Comparison of ENCODE assay signal across 8 cellular contexts in the genomic region with DNA sequence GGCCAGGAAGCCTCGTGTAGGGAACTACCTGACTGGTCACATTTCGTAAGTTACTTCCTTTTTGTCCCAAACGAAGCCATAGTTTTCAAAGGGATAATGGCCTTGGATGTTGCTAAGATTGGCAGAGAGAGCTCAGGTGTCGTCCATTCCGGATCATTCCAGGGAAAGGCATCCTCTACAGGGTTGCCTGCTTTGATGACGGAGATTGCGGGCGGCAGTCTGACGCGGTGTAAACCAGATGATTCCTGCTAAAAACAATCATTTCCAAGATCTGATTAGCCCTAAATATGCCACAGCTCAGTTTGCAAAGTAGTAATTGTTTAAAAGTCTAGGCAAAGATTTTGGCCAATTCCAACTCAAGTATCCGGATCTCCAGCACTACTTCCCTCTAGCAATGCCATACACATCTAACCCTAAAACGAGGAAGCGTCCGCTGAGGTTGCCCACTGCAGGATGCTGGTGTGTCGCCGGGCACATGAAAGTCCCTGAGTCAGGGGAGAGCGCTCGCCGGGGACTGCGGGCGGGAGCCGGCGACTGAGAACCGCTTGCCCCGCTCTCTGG. TPM values are rescaled to one million over a fixed set of nuclear protein-coding genes. Genes with fewer than 3 reads are reported as not detected.
DNase-seq lines count a peak whose midpoint lies in the region; ATAC-seq and TF ChIP-seq lines count a peak whose summit lies in the region.

No MANE protein-coding gene starts in this region.

- H3K4me3 ChIP-seq in OCI-LY7 (ENCODE audit: low read depth, low read length, poor library complexity, severe bottlenecking), result peak overlapping the region; percentile 68
- H3K4me3 ChIP-seq in neuronal stem cell (ENCODE audit: low read length in 2 of 2), result peak overlapping the region; percentile 54 to 86

- peaks cover 36% of the 10 kb centered on the region for H3K36me3 Mint-ChIP-seq in activated naive CD4-positive, alpha-beta T cell treated with anti-CD3 and anti-CD28 coated beads, Interleukin-2, amount 10 ng/mL, durations not matched to agents 7 days and 5 days
- H3K36me3 Mint-ChIP-seq in endothelial cell (ENCODE audit: low read depth, unreplicated experiment), result peaks cover 3% of the 10 kb centered on the region

- H3K4me3 Mint-ChIP-seq in activated naive CD4-positive, alpha-beta T cell treated with anti-CD3 and anti-CD28 coated beads, Interleukin-2, amount 10 ng/mL, durations not matched to agents 7 days and 5 days, result peak overlapping the region; percentile 97
- H3K4me3 Mint-ChIP-seq in endothelial cell (ENCODE audit: unreplicated experiment), result peak overlapping the region; percentile 92

- H3K36me3 ChIP-seq in OCI-LY7 (ENCODE audit: insufficient read depth, low read length), result no peaks in the 10 kb centered on the region; the same call in 1 of the 2 replicates
- H3K36me3 ChIP-seq in neuronal stem cell (replicated peaks in 1 of 2; ENCODE audit: control insufficient read depth in 2 of 2, insufficient read depth in 2 of 2, low read length in 2 of 2), result peaks cover 0 to 12% of the 10 kb centered on the region in 2 donors

- H2AFZ ChIP-seq in OCI-LY7 (ENCODE audit: low read length) (peak overlapping the region; percentile 77), neuronal stem cell (ENCODE audit: low read length) (peak overlapping the region; percentile 96)

- H3K4me2 ChIP-seq in OCI-LY7 (ENCODE audit: low read length) (peak overlapping the region; percentile 78), neuronal stem cell (ENCODE audit: insufficient read depth, low read length, poor library complexity, severe bottlenecking) (peak overlapping the region; percentile 88)

- H3K27me3 Mint-ChIP-seq in activated naive CD4-positive, alpha-beta T cell treated with anti-CD3 and anti-CD28 coated beads, Interleukin-2, amount 10 ng/mL, durations not matched to agents 7 days and 5 days, result no peaks in the 10 kb centered on the region
- peaks cover 2% of the 10 kb centered on the region for H3K27me3 Mint-ChIP-seq in endothelial cell (ENCODE audit: unreplicated experiment)

- no peak overlapping the region for H2AK5ac ChIP-seq in neuronal stem cell (ENCODE audit: low read depth, low read length)

- peak overlapping the region; percentile 90 for H3K18ac ChIP-seq in neuronal stem cell (ENCODE audit: low read length)

- DNase-seq in activated naive CD4-positive, alpha-beta T cell treated with anti-CD3 and anti-CD28 coated beads, Interleukin-2, amount 10 ng/mL, durations not matched to agents 7 days and 5 days, result no peak
- no peak for DNase-seq in activated naive CD4-positive, alpha-beta T cell treated with anti-CD3 and anti-CD28 coated beads, Interleukin-2, amount 50 U/mL, for 16 hours
- no peak for DNase-seq in OCI-LY7 (ENCODE audit: low spot score)
- no peak for DNase-seq in endothelial cell (ENCODE audit: low spot score)
- DNase-seq in neuronal stem cell (ENCODE audit: low spot score), result no peak
- DNase-seq in GOT3 (lab: John Stamatoyannopoulos, UW), result no peak

- H2BK5ac ChIP-seq in neuronal stem cell (ENCODE audit: low read length), result no peak overlapping the region

- H3K4ac ChIP-seq in neuronal stem cell (ENCODE audit: low read length), result no peak overlapping the region

- H3K79me2 ChIP-seq in OCI-LY7 (ENCODE audit: insufficient read depth, low read depth, low read length), result peaks cover 16% of the 10 kb centered on the region

- H3K9ac ChIP-seq in neuronal stem cell (ENCODE audit: low read depth, low read length, poor library complexity), result peak overlapping the region; percentile 73

- no peaks in the 10 kb centered on the region for H4K20me1 ChIP-seq in OCI-LY7 (ENCODE audit: insufficient read depth, low read length)

- no CpG with 5 or more reads among the region's 25 CpGs for WGBS in neuronal stem cell (ENCODE audit: extremely low coverage in 2 of 2, insufficient read length in 2 of 2, insufficient replicate concordance in 1 of 2), 2 donors

- intact Hi-C loops in OCI-LY7 (cut with micrococcal nuclease; ENCODE audit: unreplicated experiment), result loop anchor here (1.0 to 5.0 kb wide), 2 partner anchors 94 to 143 kb away; no protein-coding TSS in a partner anchor

- H4K91ac ChIP-seq in neuronal stem cell (ENCODE audit: low read depth, low read length, poor library complexity), result no peak overlapping the region

- H3K27ac ChIP-seq in OCI-LY7 (ENCODE audit: low read depth, low read length, poor library complexity, severe bottlenecking) (peak overlapping the region; percentile 74), neuronal stem cell (replicated peaks; ENCODE audit: low read length) (peak overlapping the region; percentile 72)

- no peaks in the 10 kb centered on the region for H3K27me3 ChIP-seq in neuronal stem cell (ENCODE audit: control insufficient read depth in 3 of 3, insufficient read depth in 3 of 3, low read depth in 1 of 3, low read length in 3 of 3)

- H3K14ac ChIP-seq in neuronal stem cell (ENCODE audit: low read length), result peak overlapping the region; percentile 10

- H2BK12ac ChIP-seq in neuronal stem cell (ENCODE audit: low read length), result no peak overlapping the region

- peak overlapping the region; percentile 94 for H3K27ac Mint-ChIP-seq in activated naive CD4-positive, alpha-beta T cell treated with anti-CD3 and anti-CD28 coated beads, Interleukin-2, amount 10 ng/mL, durations not matched to agents 7 days and 5 days
- H3K27ac Mint-ChIP-seq in endothelial cell (ENCODE audit: unreplicated experiment), result peak overlapping the region; percentile 85

- H2BK15ac ChIP-seq in neuronal stem cell (ENCODE audit: low read length), result peak overlapping the region; percentile 52

- CTCF ChIA-PET in activated naive CD4-positive, alpha-beta T cell treated with anti-CD3 and anti-CD28 coated beads, Interleukin-2, amount 10 ng/mL, durations not matched to agents 7 days and 5 days (lab: Charles Lee), result interaction anchor here (0.5 to 3.7 kb wide), 10 partner anchors 12 to 140 kb away, joined by 3 to 24 read pairs (median 4); no protein-coding TSS in a partner anchor
- CTCF ChIA-PET in OCI-LY7 (lab: Charles Lee; ENCODE audit: unreplicated experiment), result interaction anchor here (1.0 kb wide), 1 partner anchor 13 kb away, joined by 3 read pairs; no protein-coding TSS in a partner anchor

- no peaks in the 10 kb centered on the region for H3K79me1 ChIP-seq in neuronal stem cell (ENCODE audit: low read depth, low read length)

- H3K4me1 ChIP-seq in OCI-LY7 (ENCODE audit: insufficient read depth, low read length, poor library complexity, severe bottlenecking) (peaks cover 17% of the 10 kb centered on the region), neuronal stem cell (ENCODE audit: control insufficient read depth in 2 of 2, insufficient read depth in 1 of 2, low read depth in 1 of 2, low read length in 2 of 2) (peaks cover 3% of the 10 kb centered on the region in 2 donors)

- H3K4me1 Mint-ChIP-seq in activated naive CD4-positive, alpha-beta T cell treated with anti-CD3 and anti-CD28 coated beads, Interleukin-2, amount 10 ng/mL, durations not matched to agents 7 days and 5 days, result peaks cover 60% of the 10 kb centered on the region
- peaks cover 20% of the 10 kb centered on the region for H3K4me1 Mint-ChIP-seq in endothelial cell (ENCODE audit: unreplicated experiment)

- TSS peak; percentile 91 for BruUV-seq in OCI-LY7 (replicated peaks; lab: Mats Ljungman, UMichigan)

- no peak overlapping the region for H2BK120ac ChIP-seq in neuronal stem cell (ENCODE audit: low read depth, low read length)

- H3K9me2 ChIP-seq in OCI-LY7 (ENCODE audit: insufficient read depth, low read length), result no peaks in the 10 kb centered on the region

- H3K9me3 ChIP-seq in OCI-LY7 (ENCODE audit: low read length) (no peaks in the 10 kb centered on the region), neuronal stem cell (replicated peaks in 1 of 2; ENCODE audit: control insufficient read depth in 2 of 2, insufficient read depth in 1 of 2, low read depth in 1 of 2, low read length in 2 of 2) (no peaks in the 10 kb centered on the region)

- TF ChIP-seq CTCF in OCI-LY7 (conservative IDR thresholded peaks at IDR 0.05; ENCODE audit: low read length) (no peak), endothelial cell (IDR thresholded peaks at IDR 0.05; ENCODE audit: unreplicated experiment) (no peak)

- ATAC-seq in HG02642 (IDR thresholded peaks at IDR 0.05; ENCODE audit: poor library complexity, unreplicated experiment) (no peak), HG02970 (IDR thresholded peaks at IDR 0.05; ENCODE audit: low FRiP score, unreplicated experiment) (no peak)

- H3K23ac ChIP-seq in neuronal stem cell (ENCODE audit: low read depth, low read length, poor library complexity), result peak overlapping the region; percentile 76

- no peaks in the 10 kb centered on the region for H3K9me3 Mint-ChIP-seq in activated naive CD4-positive, alpha-beta T cell treated with anti-CD3 and anti-CD28 coated beads, Interleukin-2, amount 10 ng/mL, durations not matched to agents 7 days and 5 days
- no peaks in the 10 kb centered on the region for H3K9me3 Mint-ChIP-seq in endothelial cell (ENCODE audit: unreplicated experiment)

- H4K8ac ChIP-seq in neuronal stem cell (ENCODE audit: low read depth, low read length), result no peak overlapping the region

- POLR2A ChIA-PET in OCI-LY7 (lab: Charles Lee), result interaction anchor here (0.7 to 2.3 kb wide), 5 partner anchors 12 to 1230 kb away, joined by 3 to 20 read pairs (median 3); no protein-coding TSS in a partner anchor

RNA-seq across cellular contexts. Expression of gene MALT1, which starts 0.6 kb away (rescaled TPM):
- 14.4 and 15.5 TPM in 2 replicates for total RNA-seq in OCI-LY7 (2014; rRNA removed; shearing (Covaris generic))
- total RNA-seq in OCI-LY7 (2022) (18.5 and 20.4 TPM in 2 replicates), endothelial cell (ENCODE audit: unreplicated experiment) (17.3 TPM)
- 12.1 TPM for polyA plus RNA-seq in neuronal stem cell (2013, experiment 1 of 2)
- polyA plus RNA-seq in neuronal stem cell (2013, experiment 2 of 2), result 12.2 TPM

RNA-seq across cellular contexts. Expression of gene ALPK2, which starts 41.8 kb away (rescaled TPM):
- not detected in 2 replicates for total RNA-seq in OCI-LY7 (2014; rRNA removed; shearing (Covaris generic))
- not detected in 2 replicates for total RNA-seq in OCI-LY7 (2022)
- total RNA-seq in endothelial cell (ENCODE audit: unreplicated experiment), result 0.59 TPM
- polyA plus RNA-seq in neuronal stem cell (2013, experiment 1 of 2), result 0.28 TPM
- polyA plus RNA-seq in neuronal stem cell (2013, experiment 2 of 2), result 0.21 TPM
